Comparison of ENCODE assay signal across 30 cellular contexts in genomic region chr10:93064874-93065660, GRCh38. TPM values are rescaled to one million over a fixed set of nuclear protein-coding genes. Genes with fewer than 3 reads are reported as not detected.
DNase-seq lines count a peak whose midpoint lies in the region; ATAC-seq and TF ChIP-seq lines count a peak whose summit lies in the region.
"Had no signal": no experiment of that assay in that cellular context is flagged by ENCODE, and none has a peak within 500 bp of the region (broad histone marks: within the 10 kb centered on the region; RNA-seq: fewer than 3 reads in every experiment).

No MANE protein-coding gene starts in this region.

- CTCF ChIA-PET in CD4-positive, alpha-beta memory T cell (lab: Charles Lee; ENCODE audit: partially characterized antibody), result no interaction called here
- CTCF ChIA-PET in HEK293 (lab: Yijun Ruan, JAX), result interaction anchor here (0.5 to 1.7 kb wide), 5 partner anchors 10 to 287 kb away, joined by 3 to 4 read pairs (median 3); no protein-coding TSS in a partner anchor

- POLR2A ChIA-PET in CD4-positive, alpha-beta memory T cell (lab: Charles Lee; ENCODE audit: partially characterized antibody), result no interaction called here
- POLR2A ChIA-PET in HEK293 (lab: Yijun Ruan, JAX), result no interaction called here

- peaks cover 20% of the 10 kb centered on the region for H3K4me1 ChIP-seq in CD4-positive, alpha-beta memory T cell (ENCODE audit: insufficient read depth, low read length)
- H3K4me1 ChIP-seq in HEK293 (ENCODE audit: control insufficient read depth, insufficient read depth, low read length) (no peaks in the 10 kb centered on the region), endodermal cell (ENCODE audit: control insufficient read depth, insufficient read depth, low read length) (peaks cover 2% of the 10 kb centered on the region), mucosa of descending colon (ENCODE audit: low read depth) (peaks cover 29% of the 10 kb centered on the region)

- no peak overlapping the region for H3K27ac ChIP-seq in CD4-positive, alpha-beta memory T cell (ENCODE audit: low read depth, low read length)
- no peak overlapping the region for H3K27ac ChIP-seq in HEK293 (ENCODE audit: extremely low read depth, low read depth, low read length)
- H3K27ac ChIP-seq in endodermal cell (ENCODE audit: low read depth, low read length), result no peak overlapping the region
- H3K27ac ChIP-seq: heart right ventricle, neutrophil, RWPE1, SK-N-MC, testis, vagina, WERI-Rb-1 had no signal

- ATAC-seq in mucosa of descending colon, result no peak
- ATAC-seq: activated T-cell treated with anti-CD3 and anti-CD28 coated beads, Interleukin-2, amount 50 U/mL, for 72 hours; GM12878; heart right ventricle; stimulated activated effector memory CD8-positive, alpha-beta T cell treated with anti-CD3 and anti-CD28 coated beads, Interleukin-12 subunit alpha, Interleukin-12 subunit beta, amount 100 ng/mL, for 72 hours had no signal

- peaks cover 5% of the 10 kb centered on the region for H3K27me3 ChIP-seq in CD4-positive, alpha-beta memory T cell (ENCODE audit: insufficient read depth, low read length)
- peaks cover 100% of the 10 kb centered on the region for H3K27me3 ChIP-seq in endodermal cell (ENCODE audit: control insufficient read depth, insufficient read depth, low read length, poor library complexity, severe bottlenecking)
- H3K27me3 ChIP-seq: testis had no signal

- no peak for TF ChIP-seq CTCF in HEK293 (tag by site-specific recombination; IDR thresholded peaks at IDR 0.05)
- TF ChIP-seq CTCF in endodermal cell (conservative IDR thresholded peaks at IDR 0.05), result no peak
- no peak for TF ChIP-seq CTCF in nephron (IDR thresholded peaks at IDR 0.05; ENCODE audit: unreplicated experiment in 3 of 3)
- no peak for TF ChIP-seq CTCF in mucosa of descending colon (IDR thresholded peaks at IDR 0.05)

- no peaks in the 10 kb centered on the region for H3K36me3 ChIP-seq in CD4-positive, alpha-beta memory T cell (ENCODE audit: insufficient read depth, low read length)
- H3K36me3 ChIP-seq in HEK293 (ENCODE audit: control insufficient read depth in 2 of 2, insufficient read depth in 1 of 2, low read length in 2 of 2) (peaks cover 0 to 12% of the 10 kb centered on the region in 2 experiments; a peak in 1 of 3 replicates), endodermal cell (ENCODE audit: control insufficient read depth, insufficient read depth, low read length) (no peaks in the 10 kb centered on the region), mucosa of descending colon (ENCODE audit: low read depth) (no peaks in the 10 kb centered on the region)
- H3K36me3 ChIP-seq: heart right ventricle, vagina, WERI-Rb-1 had no signal

- H3K27me3 Mint-ChIP-seq in CD4-positive, alpha-beta memory T cell, result peaks cover 41 to 45% of the 10 kb centered on the region in 2 donors
- peaks cover 98% of the 10 kb centered on the region for H3K27me3 Mint-ChIP-seq in endodermal cell (ENCODE audit: insufficient read depth)
- H3K27me3 Mint-ChIP-seq in nephron (ENCODE audit: low read depth), result peaks cover 96% of the 10 kb centered on the region

- H3K9me3 ChIP-seq in CD4-positive, alpha-beta memory T cell (ENCODE audit: control insufficient read depth in 1 of 2, low read length in 2 of 2), result no peaks in the 10 kb centered on the region
- H3K9me3 ChIP-seq in HEK293 (ENCODE audit: control insufficient read depth, insufficient read depth, low read depth, low read length), result no peaks in the 10 kb centered on the region
- no peaks in the 10 kb centered on the region for H3K9me3 ChIP-seq in endodermal cell (ENCODE audit: control insufficient read depth, low read length)
- no peaks in the 10 kb centered on the region for H3K9me3 ChIP-seq in mucosa of descending colon
- H3K9me3 ChIP-seq: heart right ventricle, neutrophil, testis, vagina had no signal

- H3K4me3 ChIP-seq in CD4-positive, alpha-beta memory T cell (ENCODE audit: low read length in 2 of 2), result no peak overlapping the region
- H3K4me3 ChIP-seq in HEK293 (ENCODE audit: low read depth, low read length) (no peak overlapping the region), endodermal cell (ENCODE audit: low read length) (peak overlapping the region; percentile 71), mucosa of descending colon (no peak overlapping the region)
- H3K4me3 ChIP-seq: GM12878, SK-N-MC, testis had no signal

- no peak for DNase-seq in CD4-positive, alpha-beta memory T cell
- DNase-seq in endodermal cell (no peak), KG1 (lab: John Stamatoyannopoulos, UW) (no peak), SKM-1 treated with dmso at 0.1 percent for 144 hours (lab: John Stamatoyannopoulos, UW; ENCODE audit: unreplicated experiment) (no peak), NCI-H524 treated with DMSO at 0.1 percent for 48 hours (lab: John Stamatoyannopoulos, UW) (no peak), mucosa of descending colon (no peak)
- DNase-seq: activated CD4-positive, alpha-beta T cell treated with anti-CD3 and anti-CD28 coated beads, Interleukin-2, amount 10 ng/mL, durations not matched to agents 7 days and 5 days; activated naive CD4-positive, alpha-beta T cell treated with Interleukin-2 at 50 U/mL for 16 hours; activated T-cell treated with anti-CD3 and anti-CD28 coated beads, Interleukin-2, amount 50 U/mL, for 72 hours; amniotic stem cell; C1 segment of cervical spinal cord; Calu3; dermis blood vessel endothelial cell; heart right ventricle; NCI-H1048; NCI-H1930; NCI-H774; testis; WERI-Rb-1 had no signal

- H3K4me3 Mint-ChIP-seq in CD4-positive, alpha-beta memory T cell, result peak overlapping the region in 5 of 8 donors; percentile 10 to 57 (median 20)
- H3K4me3 Mint-ChIP-seq in endodermal cell (peak overlapping the region; percentile 50), nephron (peak overlapping the region; percentile 59 to 72 (median 68))
- H3K4me3 Mint-ChIP-seq: activated CD4-positive, alpha-beta T cell treated with anti-CD3 and anti-CD28 coated beads, Interleukin-2, amount 10 ng/mL, durations not matched to agents 7 days and 5 days; stimulated activated effector memory CD8-positive, alpha-beta T cell treated with anti-CD3 and anti-CD28 coated beads, Interleukin-12 subunit alpha, Interleukin-12 subunit beta, amount 100 ng/mL, for 72 hours had no signal

- H3K9me3 Mint-ChIP-seq in CD4-positive, alpha-beta memory T cell, result peaks cover 0 to 1% (median 0%) of the 10 kb centered on the region in 8 donors
- H3K9me3 Mint-ChIP-seq in endodermal cell (peaks cover 3% of the 10 kb centered on the region), nephron (no peaks in the 10 kb centered on the region)
- H3K9me3 Mint-ChIP-seq: activated CD4-positive, alpha-beta T cell treated with anti-CD3 and anti-CD28 coated beads, Interleukin-2, amount 10 ng/mL, durations not matched to agents 7 days and 5 days; activated T-cell treated with anti-CD3 and anti-CD28 coated beads, Interleukin-2, amount 50 U/mL, for 72 hours; stimulated activated effector memory CD8-positive, alpha-beta T cell treated with anti-CD3 and anti-CD28 coated beads, Interleukin-12 subunit alpha, Interleukin-12 subunit beta, amount 100 ng/mL, for 72 hours had no signal

- peaks cover 16 to 60% (median 40%) of the 10 kb centered on the region in 4 donors for H3K4me1 Mint-ChIP-seq in CD4-positive, alpha-beta memory T cell
- H3K4me1 Mint-ChIP-seq in endodermal cell, result peaks cover 16% of the 10 kb centered on the region
- peaks cover 12% of the 10 kb centered on the region for H3K4me1 Mint-ChIP-seq in nephron

- 68 to 73% methylated on average over 10 to 12 of the region's 12 CpGs for WGBS in endodermal cell (ENCODE audit: insufficient coverage in 1 of 2, insufficient read length in 1 of 2), 2 experiments

- intact Hi-C loops in CD4-positive, alpha-beta memory T cell (cut with micrococcal nuclease), result no loop called here
- intact Hi-C loops in mucosa of descending colon (cut with DNase I, micrococcal nuclease), result no loop called here

- H3K27ac Mint-ChIP-seq in CD4-positive, alpha-beta memory T cell, result no peak overlapping the region
- H3K27ac Mint-ChIP-seq in endodermal cell (no peak overlapping the region), nephron (no peak overlapping the region)
- H3K27ac Mint-ChIP-seq: activated CD4-positive, alpha-beta T cell treated with anti-CD3 and anti-CD28 coated beads, Interleukin-2, amount 10 ng/mL, durations not matched to agents 7 days and 5 days; activated T-cell treated with anti-CD3 and anti-CD28 coated beads, Interleukin-2, amount 50 U/mL, for 72 hours; stimulated activated effector memory CD8-positive, alpha-beta T cell treated with anti-CD3 and anti-CD28 coated beads, Interleukin-12 subunit alpha, Interleukin-12 subunit beta, amount 100 ng/mL, for 72 hours had no signal

- peaks cover 0 to under 1% of the 10 kb centered on the region in 2 donors for H3K36me3 Mint-ChIP-seq in CD4-positive, alpha-beta memory T cell
- H3K36me3 Mint-ChIP-seq in endodermal cell (ENCODE audit: low read depth), result peaks cover 3% of the 10 kb centered on the region
- peaks cover 5% of the 10 kb centered on the region for H3K36me3 Mint-ChIP-seq in nephron (ENCODE audit: low read depth)

- no peak overlapping the region for H3K9ac ChIP-seq in endodermal cell (ENCODE audit: extremely low read depth, low read length, poor library complexity, severe bottlenecking)

TF ChIP-seq in HEK293, 187 proteins besides CTCF, POLR2A, EP300 and RAD21:
- TF ChIP-seq ZNF341 (tag by site-specific recombination; IDR thresholded peaks at IDR 0.05; ENCODE audit: low read depth) (peak; percentile 59), ZBTB17 (tag by site-specific recombination; IDR thresholded peaks at IDR 0.05) (no peak)

RNA-seq across cellular contexts. Expression of gene CYP26C1, which starts 4.5 kb away (rescaled TPM):
- total RNA-seq in CD4-positive, alpha-beta memory T cell, result under 1 TPM; 0.20 to 0.22 TPM
- polyA plus RNA-seq in CD4-positive, alpha-beta memory T cell, result under 1 TPM in 1 of 2 donors, not detected in 1; 0.08 TPM
- total RNA-seq in endodermal cell (under 1 TPM; 0.35 to 0.44 TPM), mucosa of descending colon (under 1 TPM in 2 of 3 donors, not detected in 1; 0.09 to 0.14 TPM)
- 57.5 TPM for polyA plus RNA-seq in endodermal cell (2013, experiment 1 of 2)
- 36.3 TPM for polyA plus RNA-seq in endodermal cell (2013, experiment 2 of 2)
- total RNA-seq: mononuclear cell, vagina had no signal
- polyA plus RNA-seq: AG04450, GM12878, heart right ventricle, liver had no signal

RNA-seq across cellular contexts. Expression of gene CYP26A1, which starts 8.6 kb away (rescaled TPM):
- total RNA-seq in CD4-positive, alpha-beta memory T cell, result not detected
- polyA plus RNA-seq in CD4-positive, alpha-beta memory T cell, result not detected
- total RNA-seq in endodermal cell (100 to 1,000 TPM; 800 to 857 TPM), mucosa of descending colon (not detected)
- polyA plus RNA-seq in endodermal cell (2013, experiment 1 of 2), result 184 TPM
- polyA plus RNA-seq in endodermal cell (2013, experiment 2 of 2), result 223 TPM
- total RNA-seq: activated CD4-positive, alpha-beta T cell treated with anti-CD3 and anti-CD28 coated beads, Interleukin-2, amount 10 ng/mL, durations not matched to agents 7 days and 5 days; activated T-cell treated with anti-CD3 and anti-CD28 coated beads, Interleukin-2, amount 50 U/mL, for 72 hours; GM12878; heart right ventricle; mononuclear cell; testis; vagina had no signal
- polyA plus RNA-seq: AG04450, GM12878, heart right ventricle had no signal

Comparison
In these comparisons a context has a peak if more than half of its experiments do, and no peak if none do; other contexts are left out.
1. RNA of gene CYP26A1, which starts 8.6 kb away (total RNA-seq): 800 to 857 TPM in endodermal cell; not detected in CD4-positive, alpha-beta memory T cell and not detected in mucosa of descending colon; every median in the first group is over 100 times any median in the second.
2. Peak in every context shown above with its lines, with median percentiles within 50 percentile points of each other: H3K4me3 Mint-ChIP-seq.